ENCODE assay signal across 20 cellular contexts in the genomic region with DNA sequence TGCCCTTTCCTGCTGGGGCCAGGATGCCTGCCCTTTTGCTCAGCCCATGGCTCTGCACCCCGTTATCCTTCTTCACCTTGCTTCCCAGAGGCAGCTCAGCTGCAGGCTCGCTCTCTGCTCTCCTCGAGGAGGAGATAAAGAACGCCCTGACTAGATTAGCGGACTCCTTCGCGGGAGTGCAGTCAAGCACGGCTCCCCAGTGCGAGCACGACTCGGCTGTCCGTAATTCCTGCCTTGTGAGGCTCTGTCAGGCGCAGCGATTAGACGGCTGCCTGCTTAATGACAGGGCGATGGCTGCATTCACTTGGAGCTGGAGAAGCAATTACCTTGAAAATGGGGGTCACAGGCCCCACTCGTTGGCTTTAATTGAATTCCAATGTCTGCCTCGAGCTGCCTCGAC.
"Had no signal": no experiment of that assay in that cellular context is flagged by ENCODE, and none has a peak within 500 bp of the region (broad histone marks: within the 10 kb centered on the region; RNA-seq: fewer than 3 reads in every experiment).

No MANE protein-coding gene starts in this region.

- H3K27me3 Mint-ChIP-seq: activated CD4-positive, alpha-beta T cell treated with anti-CD3 and anti-CD28 coated beads, Interleukin-2, amount 10 ng/mL, durations not matched to agents 24 days and 14 days; naive thymus-derived CD8-positive, alpha-beta T cell; stimulated activated naive CD8-positive, alpha-beta T cell treated with anti-CD3 and anti-CD28 coated beads, Interleukin-15, Interleukin-2, amounts not matched to agents 100 ng/mL and 50 ng/mL, for 24 hours; T-cell had no signal

- H3K27me3 ChIP-seq: brain microvascular endothelial cell, right atrium auricular region, tibial nerve had no signal

- ATAC-seq: activated CD8-positive, alpha-beta T cell treated with anti-CD3 and anti-CD28 coated beads, Interleukin-2, amount 10 ng/mL, durations not matched to agents 7 days and 5 days; naive thymus-derived CD8-positive, alpha-beta T cell; T-cell had no signal

- H3K4me3 Mint-ChIP-seq: activated CD4-positive, alpha-beta T cell treated with anti-CD3 and anti-CD28 coated beads, Interleukin-2, amount 10 ng/mL, durations not matched to agents 24 days and 14 days; activated CD8-positive, alpha-beta T cell treated with anti-CD3 and anti-CD28 coated beads, Interleukin-2, amount 10 ng/mL, durations not matched to agents 7 days and 5 days; naive thymus-derived CD8-positive, alpha-beta T cell; stimulated activated naive CD8-positive, alpha-beta T cell treated with anti-CD3 and anti-CD28 coated beads, Interleukin-15, Interleukin-2, amounts not matched to agents 100 ng/mL and 50 ng/mL, for 24 hours; T-cell had no signal

- H3K4me3 ChIP-seq: coronary artery, right atrium auricular region, tibial nerve had no signal

- H3K27ac Mint-ChIP-seq: activated CD4-positive, alpha-beta T cell treated with anti-CD3 and anti-CD28 coated beads, Interleukin-2, amount 10 ng/mL, durations not matched to agents 24 days and 14 days; T-cell had no signal

- H3K9me3 ChIP-seq: right atrium auricular region, tibial nerve had no signal

- H3K27ac ChIP-seq: brain microvascular endothelial cell, coronary artery, right atrium auricular region, tibial nerve had no signal

- H3K9me3 Mint-ChIP-seq: activated CD4-positive, alpha-beta T cell treated with anti-CD3 and anti-CD28 coated beads, Interleukin-2, amount 10 ng/mL, durations not matched to agents 24 days and 14 days; naive thymus-derived CD8-positive, alpha-beta T cell; stimulated activated naive CD8-positive, alpha-beta T cell treated with anti-CD3 and anti-CD28 coated beads, Interleukin-15, Interleukin-2, amounts not matched to agents 100 ng/mL and 50 ng/mL, for 24 hours; T-cell had no signal

- DNase-seq: activated CD4-positive, alpha-beta T cell treated with anti-CD3 and anti-CD28 coated beads, Interleukin-2, amount 10 ng/mL, durations not matched to agents 24 days and 14 days; activated CD8-positive, alpha-beta memory T cell treated with anti-CD3 and anti-CD28 coated beads, Interleukin-2, amount 50 U/mL, for 4 hours; activated CD8-positive, alpha-beta T cell treated with anti-CD3 and anti-CD28 coated beads, Interleukin-2, amount 10 ng/mL, durations not matched to agents 7 days and 5 days; activated effector memory CD4-positive, alpha-beta T cell treated with anti-CD3 and anti-CD28 coated beads, Interleukin-2, amount 50 U/mL, for 16 hours; activated naive CD4-positive, alpha-beta T cell treated with anti-CD3 and anti-CD28 coated beads, Interleukin-2, amount 50 U/mL, for 16 hours; activated T-cell treated with anti-CD3 and anti-CD28 coated beads, Interleukin-2, amount 50 U/mL, for 48 hours; aorta; brain microvascular endothelial cell; central memory CD4-positive, alpha-beta T cell; erythroblast; foreskin melanocyte; mesendoderm; naive thymus-derived CD8-positive, alpha-beta T cell; occipital lobe; stimulated activated CD4-positive, alpha-beta T cell treated with anti-CD3 and anti-CD28 coated beads, Interleukin-2, amount 100 ng/mL, for 24 hours; T-cell had no signal
